In genomic region chr10:49114718-49115014, GRCh38 we compare ENCODE assay signal across 10 cellular contexts. TPM values are rescaled to one million over a fixed set of nuclear protein-coding genes. Genes with fewer than 3 reads are reported as not detected.
A peak's percentile ranks its signal among the peaks of the same experiment; 100 is the strongest.
DNase-seq lines count a peak whose midpoint lies in the region; ATAC-seq, FAIRE-seq and TF ChIP-seq lines count a peak whose summit lies in the region.
"Had no signal": no experiment of that assay in that cellular context is flagged by ENCODE, and none has a peak within 500 bp of the region (broad histone marks: within the 10 kb centered on the region; RNA-seq: fewer than 3 reads in every experiment).

No MANE protein-coding gene starts in this region.

- peak in 1 of 7 experiments; percentile 40 for DNase-seq in CD8-positive, alpha-beta T cell
- DNase-seq in activated T-helper 2 cell treated with anti-CD3 and anti-CD28 coated beads, Interferon-gamma antibody, Interleukin-2, Interleukin-4, amounts not matched to agents 10 μg/mL and 5 μg/mL and 100 μg/mL, durations not matched to agents 14 hours and 24 hours and 36 hours (ENCODE audit: low spot score), result no peak
- no peak for DNase-seq in left ventricle myocardium superior
- peak in 1 of 2 donors; percentile 59 for DNase-seq in psoas muscle
- no peak for DNase-seq in NCI-H1105 (lab: John Stamatoyannopoulos, UW)
- DNase-seq in stimulated activated CD4-positive, alpha-beta T cell treated with anti-CD3 and anti-CD28 coated beads, Interleukin-2, amount 100 ng/mL, for 48 hours, result no peak
- DNase-seq in GM12891 (ENCODE audit: insufficient read length, low spot score), result no peak
- DNase-seq: kidney glomerular epithelial cell, NCI-H2029 had no signal

- no peaks in the 10 kb centered on the region for H3K9me3 Mint-ChIP-seq in CD8-positive, alpha-beta T cell
- no peaks in the 10 kb centered on the region for H3K9me3 Mint-ChIP-seq in activated T-helper 2 cell treated with anti-CD3 and anti-CD28 coated beads, Interferon-gamma antibody, Interleukin-2, Interleukin-4, amounts not matched to agents 10 μg/mL and 5 μg/mL and 100 μg/mL, durations not matched to agents 14 hours and 24 hours and 36 hours

- H3K36me3 Mint-ChIP-seq in CD8-positive, alpha-beta T cell, result no peaks in the 10 kb centered on the region
- H3K36me3 Mint-ChIP-seq in activated T-helper 2 cell treated with anti-CD3 and anti-CD28 coated beads, Interferon-gamma antibody, Interleukin-2, Interleukin-4, amounts not matched to agents 10 μg/mL and 5 μg/mL and 100 μg/mL, durations not matched to agents 14 hours and 24 hours and 36 hours (ENCODE audit: low read depth), result no peaks in the 10 kb centered on the region

- H3K9me3 ChIP-seq in CD8-positive, alpha-beta T cell (ENCODE audit: low read length), result no peaks in the 10 kb centered on the region
- no peaks in the 10 kb centered on the region for H3K9me3 ChIP-seq in psoas muscle

- WGBS in psoas muscle, 3 donors, result 30 to 36% (median 35%) methylated on average over 9 of the region's 9 CpGs

- H3K4me1 Mint-ChIP-seq in CD8-positive, alpha-beta T cell (ENCODE audit: low read depth), result peaks cover 8% of the 10 kb centered on the region
- peaks cover 5% of the 10 kb centered on the region for H3K4me1 Mint-ChIP-seq in activated T-helper 2 cell treated with anti-CD3 and anti-CD28 coated beads, Interferon-gamma antibody, Interleukin-2, Interleukin-4, amounts not matched to agents 10 μg/mL and 5 μg/mL and 100 μg/mL, durations not matched to agents 14 hours and 24 hours and 36 hours (ENCODE audit: low read depth)

- TF ChIP-seq CTCF in CD8-positive, alpha-beta T cell (IDR thresholded peaks at IDR 0.05), result no peak
- TF ChIP-seq CTCF in psoas muscle (IDR thresholded peaks at IDR 0.05), result no peak

- POLR2A ChIA-PET in CD8-positive, alpha-beta T cell (lab: Charles Lee), result no interaction called here

- H3K27ac Mint-ChIP-seq in CD8-positive, alpha-beta T cell, result no peak overlapping the region
- H3K27ac Mint-ChIP-seq in activated T-helper 2 cell treated with anti-CD3 and anti-CD28 coated beads, Interferon-gamma antibody, Interleukin-2, Interleukin-4, amounts not matched to agents 10 μg/mL and 5 μg/mL and 100 μg/mL, durations not matched to agents 14 hours and 24 hours and 36 hours, result no peak overlapping the region

- FAIRE-seq in GM12891 (lab: Jason Lieb, UNC), result no peak

- no peaks in the 10 kb centered on the region for H3K36me3 ChIP-seq in CD8-positive, alpha-beta T cell (ENCODE audit: insufficient read depth, low read length)
- H3K36me3 ChIP-seq in psoas muscle (ENCODE audit: insufficient read depth in 1 of 2, low read depth in 1 of 2), result no peaks in the 10 kb centered on the region

- no peak overlapping the region for H3K4me3 ChIP-seq in CD8-positive, alpha-beta T cell (ENCODE audit: low read depth, low read length)
- peak overlapping the region; percentile 69 for H3K4me3 ChIP-seq in psoas muscle

- H3K27me3 Mint-ChIP-seq in CD8-positive, alpha-beta T cell (ENCODE audit: low read depth), result peaks cover 23% of the 10 kb centered on the region
- H3K27me3 Mint-ChIP-seq in activated T-helper 2 cell treated with anti-CD3 and anti-CD28 coated beads, Interferon-gamma antibody, Interleukin-2, Interleukin-4, amounts not matched to agents 10 μg/mL and 5 μg/mL and 100 μg/mL, durations not matched to agents 14 hours and 24 hours and 36 hours (ENCODE audit: low read depth), result peaks cover 51% of the 10 kb centered on the region

- H3K4me3 Mint-ChIP-seq in CD8-positive, alpha-beta T cell, result peak overlapping the region; percentile 15
- H3K4me3 Mint-ChIP-seq in activated T-helper 2 cell treated with anti-CD3 and anti-CD28 coated beads, Interferon-gamma antibody, Interleukin-2, Interleukin-4, amounts not matched to agents 10 μg/mL and 5 μg/mL and 100 μg/mL, durations not matched to agents 14 hours and 24 hours and 36 hours (ENCODE audit: low read depth), result peak overlapping the region; percentile 69

- no peak overlapping the region for H3K27ac ChIP-seq in CD8-positive, alpha-beta T cell (ENCODE audit: low read depth, low read length)
- H3K27ac ChIP-seq in psoas muscle, result peak overlapping the region; percentile 59

- CTCF ChIA-PET in CD8-positive, alpha-beta T cell (lab: Charles Lee), result no interaction called here

- no peaks in the 10 kb centered on the region for H3K4me1 ChIP-seq in CD8-positive, alpha-beta T cell (ENCODE audit: insufficient read depth, low read length)
- peaks cover 9% of the 10 kb centered on the region for H3K4me1 ChIP-seq in psoas muscle

- ATAC-seq in CD8-positive, alpha-beta T cell, result no peak
- ATAC-seq in left ventricle myocardium superior (peak; percentile 10), psoas muscle (peak in 3 of 4 donors; percentile 4 to 51 (median 25)), HG03135 (IDR thresholded peaks at IDR 0.05; ENCODE audit: unreplicated experiment) (no peak)

- H3K27me3 ChIP-seq in CD8-positive, alpha-beta T cell (ENCODE audit: insufficient read depth, low read length), result no peaks in the 10 kb centered on the region
- peaks cover 0 to 6% (median 0%) of the 10 kb centered on the region in 3 donors for H3K27me3 ChIP-seq in psoas muscle (ENCODE audit: insufficient read depth in 3 of 3, low read length in 2 of 3)

- TF ChIP-seq POLR2A in GM12891 (IDR thresholded peaks at IDR 0.05; ENCODE audit: low read depth, low read length), result no peak

- intact Hi-C loops in CD8-positive, alpha-beta T cell (cut with DNase I, micrococcal nuclease), result no loop called here
- intact Hi-C loops in activated T-helper 2 cell treated with anti-CD3 and anti-CD28 coated beads, Interferon-gamma antibody, Interleukin-2, Interleukin-4, amounts not matched to agents 10 μg/mL and 5 μg/mL and 100 μg/mL, durations not matched to agents 14 hours and 24 hours and 36 hours (cut with micrococcal nuclease), result loop anchor here (5.0 kb wide), 1 partner anchor 37 kb away; no protein-coding TSS in a partner anchor
- intact Hi-C loops in left ventricle myocardium superior (cut with micrococcal nuclease) (no loop called here), psoas muscle (cut with DNase I) (loop anchor here in 1 of 2 donors (10.0 kb wide), 1 partner anchor 110 kb away; no protein-coding TSS in a partner anchor)

TF ChIP-seq in GM12891, 5 proteins besides CTCF, POLR2A, EP300 and RAD21:
- TF ChIP-seq POU2F2 (IDR thresholded peaks at IDR 0.05; ENCODE audit: low read depth, low read length) (no peak), SPI1 (IDR thresholded peaks at IDR 0.05; ENCODE audit: low read depth, low read length) (no peak), TAF1 (IDR thresholded peaks at IDR 0.05; ENCODE audit: low read depth, low read length) (no peak), PAX5 (IDR thresholded peaks at IDR 0.05; ENCODE audit: insufficient read depth, low read length, severe bottlenecking) (no peak), POLR2AphosphoS5 (IDR thresholded peaks at IDR 0.05; ENCODE audit: low read depth, low read length) (no peak)
TF ChIP-seq in GM12891: peak in this region for 0.

RNA-seq across cellular contexts. Expression of gene VSTM4, which starts 0.7 kb away (rescaled TPM):
- not detected for total RNA-seq in CD8-positive, alpha-beta T cell
- 0.53 and 0.57 TPM in 2 replicates for total RNA-seq in activated T-helper 2 cell treated with anti-CD3 and anti-CD28 coated beads, Interferon-gamma antibody, Interleukin-2, Interleukin-4, amounts not matched to agents 10 μg/mL and 5 μg/mL and 100 μg/mL, durations not matched to agents 14 hours and 24 hours and 36 hours
- total RNA-seq in left ventricle myocardium superior (12.2 TPM), psoas muscle (1 to 10 TPM; 1.8 to 4.4 (median 2.2) TPM)
- 1 to 10 TPM; 1.0 to 1.8 (median 1.1) TPM for polyA plus RNA-seq in psoas muscle
- 0.06 TPM for polyA plus RNA-seq in GM12891 (2012; ENCODE audit: low read depth, missing spikeins)

RNA-seq across cellular contexts. Expression of gene FAM170B, which starts 19.2 kb away (rescaled TPM):
- total RNA-seq in CD8-positive, alpha-beta T cell, result not detected
- total RNA-seq in activated T-helper 2 cell treated with anti-CD3 and anti-CD28 coated beads, Interferon-gamma antibody, Interleukin-2, Interleukin-4, amounts not matched to agents 10 μg/mL and 5 μg/mL and 100 μg/mL, durations not matched to agents 14 hours and 24 hours and 36 hours, result not detected in 2 replicates
- total RNA-seq in left ventricle myocardium superior (not detected), psoas muscle (not detected)
- polyA plus RNA-seq in psoas muscle, result under 1 TPM in 1 of 3 donors, not detected in 2; 0.01 TPM
- not detected for polyA plus RNA-seq in GM12891 (2012; ENCODE audit: low read depth, missing spikeins)

Comparison
In these comparisons a context has a peak if more than half of its experiments do, and no peak if none do; other contexts are left out.
1. ATAC-seq: peak in left ventricle myocardium superior (single experiment) and psoas muscle (3 of 4); none in CD8-positive, alpha-beta T cell (single experiment) and HG03135 (single experiment).